10 cellular contexts compared by ENCODE assay signal in genomic region chr6:161242779-161243693, GRCh38. TPM values are rescaled to one million over a fixed set of nuclear protein-coding genes. Genes with fewer than 3 reads are reported as not detected.
DNase-seq lines count a peak whose midpoint lies in the region; ATAC-seq and TF ChIP-seq lines count a peak whose summit lies in the region.
"Had no signal": no experiment of that assay in that cellular context is flagged by ENCODE, and none has a peak within 500 bp of the region (broad histone marks: within the 10 kb centered on the region; RNA-seq: fewer than 3 reads in every experiment).

No MANE protein-coding gene starts in this region.

- peak overlapping the region; percentile 32 for H3K4me2 ChIP-seq in neuronal stem cell (ENCODE audit: insufficient read depth, low read length, poor library complexity, severe bottlenecking)

- H4K91ac ChIP-seq in neuronal stem cell (ENCODE audit: low read depth, low read length, poor library complexity) = no peak overlapping the region

- H2BK12ac ChIP-seq in neuronal stem cell (ENCODE audit: low read length) = no peak overlapping the region

- H3K4me1 ChIP-seq in neuronal stem cell (ENCODE audit: control insufficient read depth in 2 of 2, insufficient read depth in 1 of 2, low read depth in 1 of 2, low read length in 2 of 2) = peaks cover 12 to 22% of the 10 kb centered on the region in 2 donors
- H3K4me1 ChIP-seq: uterus had no signal

- H2BK15ac ChIP-seq in neuronal stem cell (ENCODE audit: low read length) = no peak overlapping the region

- DNase-seq in Ammon's horn (ENCODE audit: low spot score) (peak; percentile 87), RPMI7951 (ENCODE audit: low read depth) (peak; percentile 77), dorsolateral prefrontal cortex (peak in 9 of 10 donors; percentile 61 to 89 (median 80)), neuronal stem cell (ENCODE audit: low spot score) (peak; percentile 45), SHP77 treated with DMSO at 0.1 percent for 48 hours (lab: John Stamatoyannopoulos, UW) (no peak), posterior vena cava (ENCODE audit: low spot score) (no peak)
- DNase-seq: NCI-H82, uterus had no signal

- no peak overlapping the region for H4K8ac ChIP-seq in neuronal stem cell (ENCODE audit: low read depth, low read length)

- no peak overlapping the region for H3K18ac ChIP-seq in neuronal stem cell (ENCODE audit: low read length)

- H3K27ac ChIP-seq in dorsolateral prefrontal cortex = peak overlapping the region in 58 of 59 donors; percentile 11 to 93 (median 80)
- H3K27ac ChIP-seq in neuronal stem cell (replicated peaks; ENCODE audit: low read length) = no peak overlapping the region
- H3K27ac ChIP-seq: uterus had no signal

- H2BK120ac ChIP-seq in neuronal stem cell (ENCODE audit: low read depth, low read length) = no peak overlapping the region

- H2BK5ac ChIP-seq in neuronal stem cell (ENCODE audit: low read length) = no peak overlapping the region

- no peak for ATAC-seq in HG03565 (IDR thresholded peaks at IDR 0.05; ENCODE audit: unreplicated experiment)
- no peak for ATAC-seq in HG02885 (IDR thresholded peaks at IDR 0.05; ENCODE audit: poor library complexity, unreplicated experiment)

- H3K4me3 ChIP-seq in dorsolateral prefrontal cortex (peak overlapping the region in 39 of 59 donors; percentile 1 to 55 (median 27)), neuronal stem cell (ENCODE audit: low read length in 2 of 2) (no peak overlapping the region)
- H3K4me3 ChIP-seq: uterus had no signal

- H3K9me3 ChIP-seq in neuronal stem cell (replicated peaks in 1 of 2; ENCODE audit: control insufficient read depth in 2 of 2, insufficient read depth in 1 of 2, low read depth in 1 of 2, low read length in 2 of 2) = peaks cover 0 to 2% of the 10 kb centered on the region in 2 donors
- H3K9me3 ChIP-seq: uterus had no signal

- H3K9ac ChIP-seq in neuronal stem cell (ENCODE audit: low read depth, low read length, poor library complexity) = no peak overlapping the region

- H2AFZ ChIP-seq in neuronal stem cell (ENCODE audit: low read length) = no peak overlapping the region

- no peak overlapping the region for H3K4ac ChIP-seq in neuronal stem cell (ENCODE audit: low read length)

- no CpG with 5 or more reads among the region's 28 CpGs for WGBS in neuronal stem cell (ENCODE audit: extremely low coverage in 2 of 2, insufficient read length in 2 of 2, insufficient replicate concordance in 1 of 2), 2 donors

- H2AK5ac ChIP-seq in neuronal stem cell (ENCODE audit: low read depth, low read length) = no peak overlapping the region

- no peak overlapping the region for H3K23ac ChIP-seq in neuronal stem cell (ENCODE audit: low read depth, low read length, poor library complexity)

- TF ChIP-seq CTCF in dorsolateral prefrontal cortex (IDR thresholded peaks at IDR 0.05 in 54 of 56, conservative IDR thresholded peaks at IDR 0.05 in 2 of 56; ENCODE audit: low read depth in 1 of 56, partially characterized antibody in 56 of 56) = peak in 9 of 56 donors; percentile 7 to 44 (median 15)

- intact Hi-C loops in dorsolateral prefrontal cortex (cut with DNase I) (loop anchor here in 1 of 2 donors (10.0 kb wide), 1 partner anchor 132 kb away; no protein-coding TSS in a partner anchor), posterior vena cava (cut with DNase I) (no loop called here)

- peaks cover 6 to 22% of the 10 kb centered on the region in 2 donors for H3K36me3 ChIP-seq in neuronal stem cell (replicated peaks in 1 of 2; ENCODE audit: control insufficient read depth in 2 of 2, insufficient read depth in 2 of 2, low read length in 2 of 2)
- H3K36me3 ChIP-seq: uterus had no signal

- peaks cover 5% of the 10 kb centered on the region for H3K79me1 ChIP-seq in neuronal stem cell (ENCODE audit: low read depth, low read length)

- H3K27me3 ChIP-seq in dorsolateral prefrontal cortex (no peaks in the 10 kb centered on the region), neuronal stem cell (ENCODE audit: control insufficient read depth in 3 of 3, insufficient read depth in 3 of 3, low read depth in 1 of 3, low read length in 3 of 3) (no peaks in the 10 kb centered on the region)
- H3K27me3 ChIP-seq: uterus had no signal

- no peak overlapping the region for H3K14ac ChIP-seq in neuronal stem cell (ENCODE audit: low read length)

RNA-seq across cellular contexts. Expression of gene AGPAT4, which starts 30.8 kb away (rescaled TPM):
- total RNA-seq in RPMI7951 (2014; rRNA removed; shearing (Covaris generic)) = 15.5 and 16.2 TPM in 2 replicates
- total RNA-seq in dorsolateral prefrontal cortex (100 to 1,000 TPM in 5 of 120 experiments, 10 to 100 TPM in 115; 34.6 to 138 (median 62.5) TPM), posterior vena cava (10 to 100 TPM; 12.8 to 14.0 TPM)
- 39.5 TPM for polyA plus RNA-seq in neuronal stem cell (2013, experiment 1 of 2)
- polyA plus RNA-seq in neuronal stem cell (2013, experiment 2 of 2) = 38.9 TPM

Comparison
In these comparisons a context has a peak if more than half of its experiments do, and no peak if none do; other contexts are left out.
1. DNase-seq: peak in Ammon's horn (single experiment), RPMI7951 (single experiment), dorsolateral prefrontal cortex (9 of 10) and neuronal stem cell (single experiment); none in SHP77 treated with DMSO at 0.1 percent for 48 hours (single experiment) and posterior vena cava (single experiment).
2. H3K4me3 ChIP-seq: peak in dorsolateral prefrontal cortex (39 of 59); none in neuronal stem cell (0 of 2).